In the genomic region with DNA sequence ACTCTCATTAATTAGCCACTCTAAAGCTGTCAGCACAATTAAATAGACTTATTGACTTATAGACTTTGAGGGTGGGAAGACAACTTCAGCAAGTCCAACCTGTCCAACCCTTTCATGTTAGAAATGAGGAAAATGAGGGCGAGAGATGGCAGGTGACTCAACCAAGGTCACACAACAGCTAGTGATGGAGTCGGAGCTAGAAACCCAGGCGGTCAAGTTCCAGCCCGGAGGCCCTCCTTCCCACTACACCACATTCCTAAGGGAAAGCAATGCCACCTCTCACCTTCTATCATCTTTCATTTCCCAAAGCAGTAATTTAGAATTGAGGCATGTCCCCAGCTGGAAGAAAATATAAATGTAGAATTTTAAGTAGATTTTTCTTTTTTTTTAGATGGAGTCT, we compare ENCODE assay signal across 10 cellular contexts. TPM values are rescaled to one million over a fixed set of nuclear protein-coding genes. Genes with fewer than 3 reads are reported as not detected.
"Had no signal": no experiment of that assay in that cellular context is flagged by ENCODE, and none has a peak within 500 bp of the region (broad histone marks: within the 10 kb centered on the region; RNA-seq: fewer than 3 reads in every experiment).

No MANE protein-coding gene starts in this region.

- FAIRE-seq: H54, HepG2 had no signal

- H3K4me2 ChIP-seq: KMS-11 had no signal

- ATAC-seq: HepG2 had no signal

- H3K4me3 Mint-ChIP-seq: H9, IgD-negative memory B cell had no signal

- H3K9me3 Mint-ChIP-seq: H9, IgD-negative memory B cell had no signal

- H3K9ac ChIP-seq: KMS-11 had no signal

- DNase-seq: GOT3, H9, HCEC 1CT, KBM-7 had no signal

- H3K27ac Mint-ChIP-seq: H9, IgD-negative memory B cell had no signal

- H3K27ac ChIP-seq: HL-60, KMS-11 had no signal

- H3K4me1 Mint-ChIP-seq: IgD-negative memory B cell had no signal

RNA-seq across cellular contexts. Expression of gene SEMA5B, which starts 28.7 kb away (rescaled TPM):
- total RNA-seq: HepG2, HT1080 had no signal
- polyA plus RNA-seq: HepG2, IgD-negative memory B cell had no signal
